Comparison of ENCODE assay signal across 24 cellular contexts in the genomic region with DNA sequence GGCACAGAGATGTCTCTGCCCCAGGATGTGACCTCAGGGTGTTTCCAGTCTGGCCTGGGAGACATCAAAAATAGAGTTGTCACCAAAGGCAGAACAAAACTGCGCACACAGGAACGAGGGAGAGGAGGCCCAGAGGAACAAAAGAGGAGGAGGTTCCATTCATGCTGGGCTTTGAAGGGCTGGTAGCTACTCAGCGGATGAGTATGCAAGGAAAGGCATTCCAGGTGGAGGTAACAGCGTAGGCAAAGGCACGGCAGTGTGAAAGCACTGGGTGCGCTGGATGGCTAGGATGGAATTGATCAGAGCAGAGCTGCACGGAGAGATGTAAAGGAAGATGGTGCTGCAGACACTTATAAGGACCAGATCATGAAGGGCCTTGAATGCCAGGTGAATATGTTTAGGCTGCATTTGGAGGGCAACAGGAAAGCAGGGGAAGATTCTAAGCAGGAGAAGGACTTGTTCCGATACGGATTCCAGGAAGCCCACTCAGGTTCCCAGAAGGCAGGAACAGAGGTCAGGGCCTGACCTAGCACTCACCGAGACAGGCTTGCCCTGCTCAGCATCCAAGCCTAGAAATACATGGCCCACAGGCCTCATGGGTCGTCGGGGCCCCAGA. TPM values are rescaled to one million over a fixed set of nuclear protein-coding genes. Genes with fewer than 3 reads are reported as not detected.
"Had no signal": no experiment of that assay in that cellular context is flagged by ENCODE, and none has a peak within 500 bp of the region (broad histone marks: within the 10 kb centered on the region; RNA-seq: fewer than 3 reads in every experiment).

No MANE protein-coding gene starts in this region.

- H3K4me3 ChIP-seq: esophagus muscularis mucosa, gastroesophageal sphincter, heart right ventricle, SK-N-MC, upper lobe of left lung had no signal

- ATAC-seq: activated CD4-positive, alpha-beta T cell treated with anti-CD3 and anti-CD28 coated beads for 36 hours; gastroesophageal sphincter; heart right ventricle; naive thymus-derived CD4-positive, alpha-beta T cell; stimulated activated naive CD8-positive, alpha-beta T cell treated with anti-CD3 and anti-CD28 coated beads, Interleukin-15, Interleukin-2, amounts not matched to agents 100 U/mL and 50 U/mL, for 24 hours had no signal

- H3K9me3 Mint-ChIP-seq: activated naive CD8-positive, alpha-beta T cell treated with anti-CD3 and anti-CD28 coated beads for 36 hours; activated T-helper 1 cell treated with anti-CD3 and anti-CD28 coated beads, Interleukin-12 subunit alpha, Interleukin-12 subunit beta, Interleukin-2, Interleukin-4 antibody, amounts not matched to agents 30 ng/mL and 10 ng/mL and 1 ng/mL, durations not matched to agents 14 hours and 24 hours and 36 hours; immature natural killer cell; naive thymus-derived CD4-positive, alpha-beta T cell; T-helper 2 cell treated with Interferon-gamma antibody and Interleukin-4, amounts not matched to agents 5 μg/mL and 100 μg/mL, for 36 hours had no signal

- H3K36me3 Mint-ChIP-seq: activated naive CD8-positive, alpha-beta T cell treated with anti-CD3 and anti-CD28 coated beads for 36 hours; immature natural killer cell; naive thymus-derived CD4-positive, alpha-beta T cell had no signal

- H3K36me3 ChIP-seq: upper lobe of left lung had no signal

- DNase-seq: activated CD4-positive, alpha-beta T cell treated with anti-CD3 and anti-CD28 coated beads for 36 hours; activated CD4-positive, alpha-beta T cell treated with anti-CD3 and anti-CD28 coated beads, Interleukin-2, amount 50 U/mL, for 48 hours; activated naive CD8-positive, alpha-beta T cell treated with anti-CD3 and anti-CD28 coated beads for 36 hours; activated T-cell treated with anti-CD3 and anti-CD28 coated beads for 4 hours; amniotic stem cell; central memory CD4-positive, alpha-beta T cell; cortex of kidney; effector CD8-positive, alpha-beta T cell; heart right ventricle; immature natural killer cell; mesenchymal stem cell; naive thymus-derived CD4-positive, alpha-beta T cell; nucleus accumbens; posterior cingulate gyrus; stimulated activated CD4-positive, alpha-beta T cell treated with anti-CD3 and anti-CD28 coated beads, Interleukin-12 subunit alpha, Interleukin-12 subunit beta, amount 100 ng/mL, for 4 hours; stimulated activated CD4-positive, alpha-beta T cell treated with anti-CD3 and anti-CD28 coated beads, Interleukin-1b, Interleukin-23, amount 100 ng/mL, for 48 hours; stimulated activated CD8-positive, alpha-beta memory T cell treated with anti-CD3 and anti-CD28 coated beads, Interleukin-4, amount 100 ng/mL, for 48 hours; stimulated activated naive CD8-positive, alpha-beta T cell treated with anti-CD3 and anti-CD28 coated beads, Interleukin-15, Interleukin-2, amounts not matched to agents 100 U/mL and 50 U/mL, for 24 hours; upper lobe of left lung had no signal

- H3K27me3 Mint-ChIP-seq: activated naive CD8-positive, alpha-beta T cell treated with anti-CD3 and anti-CD28 coated beads for 36 hours had no signal

- H3K27ac Mint-ChIP-seq: activated CD4-positive, alpha-beta T cell treated with anti-CD3 and anti-CD28 coated beads for 36 hours; activated naive CD8-positive, alpha-beta T cell treated with anti-CD3 and anti-CD28 coated beads for 36 hours; activated T-helper 1 cell treated with anti-CD3 and anti-CD28 coated beads, Interleukin-12 subunit alpha, Interleukin-12 subunit beta, Interleukin-2, Interleukin-4 antibody, amounts not matched to agents 30 ng/mL and 10 ng/mL and 1 ng/mL, durations not matched to agents 14 hours and 24 hours and 36 hours; T-helper 2 cell treated with Interferon-gamma antibody and Interleukin-4, amounts not matched to agents 5 μg/mL and 100 μg/mL, for 36 hours had no signal

- H3K27me3 ChIP-seq: esophagus muscularis mucosa, gastroesophageal sphincter, heart right ventricle, upper lobe of left lung had no signal

- H3K9me3 ChIP-seq: esophagus muscularis mucosa, gastroesophageal sphincter, heart right ventricle, upper lobe of left lung had no signal

- H3K4me3 Mint-ChIP-seq: activated CD4-positive, alpha-beta T cell treated with anti-CD3 and anti-CD28 coated beads for 36 hours; activated naive CD8-positive, alpha-beta T cell treated with anti-CD3 and anti-CD28 coated beads for 36 hours; activated T-helper 1 cell treated with anti-CD3 and anti-CD28 coated beads, Interleukin-12 subunit alpha, Interleukin-12 subunit beta, Interleukin-2, Interleukin-4 antibody, amounts not matched to agents 30 ng/mL and 10 ng/mL and 1 ng/mL, durations not matched to agents 14 hours and 24 hours and 36 hours; naive thymus-derived CD4-positive, alpha-beta T cell; T-helper 2 cell treated with Interferon-gamma antibody and Interleukin-4, amounts not matched to agents 5 μg/mL and 100 μg/mL, for 36 hours had no signal

- H3K27ac ChIP-seq: heart right ventricle, SK-N-MC, upper lobe of left lung had no signal

RNA-seq across cellular contexts. Expression of gene COL16A1, which starts 6.3 kb away (rescaled TPM):
- total RNA-seq: activated T-helper 1 cell treated with anti-CD3 and anti-CD28 coated beads, Interleukin-12 subunit alpha, Interleukin-12 subunit beta, Interleukin-2, Interleukin-4 antibody, amounts not matched to agents 30 ng/mL and 10 ng/mL and 1 ng/mL, durations not matched to agents 14 hours and 24 hours and 36 hours had no signal
- polyA plus RNA-seq: immature natural killer cell had no signal
